ENCODE assay signal across 11 cellular contexts in the genomic region with DNA sequence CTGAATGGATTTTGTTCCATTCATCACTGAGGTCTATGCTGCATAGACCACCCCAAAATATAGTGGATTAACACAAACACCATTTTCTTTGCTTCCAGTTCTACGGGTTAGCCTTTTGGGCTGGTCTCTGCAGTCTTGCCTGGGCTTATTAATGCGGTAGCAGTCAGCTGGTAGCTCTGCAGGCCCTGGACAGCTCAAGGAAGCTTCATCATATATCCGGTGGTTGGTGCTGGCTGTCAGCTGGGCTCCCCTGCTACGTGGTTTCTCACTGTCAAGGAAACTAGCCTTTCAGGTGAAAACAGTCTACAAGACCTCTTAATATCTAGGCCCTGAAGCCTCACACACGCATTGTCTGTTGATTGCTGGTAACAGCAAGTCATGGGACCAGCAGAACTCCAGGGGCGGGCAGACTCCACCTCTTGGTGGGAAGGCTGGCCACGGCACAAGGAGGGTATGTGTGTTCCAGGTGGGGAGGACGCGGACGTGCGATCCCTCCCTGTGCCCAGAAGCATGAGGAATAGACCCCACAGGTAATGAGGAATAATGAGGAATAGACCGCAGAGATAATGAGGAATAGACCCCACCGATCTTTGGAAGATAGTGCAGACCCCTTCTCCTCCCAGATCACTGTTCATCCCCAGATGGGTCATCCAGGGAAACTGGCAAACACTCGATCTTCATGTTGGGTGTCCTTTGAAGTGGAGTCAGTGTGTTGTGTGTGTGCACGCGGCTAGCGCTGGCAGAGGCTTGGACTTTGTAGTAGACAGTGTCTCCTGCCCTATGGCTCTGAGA. TPM values are rescaled to one million over a fixed set of nuclear protein-coding genes. Genes with fewer than 3 reads are reported as not detected.
"Had no signal": no experiment of that assay in that cellular context is flagged by ENCODE, and none has a peak within 500 bp of the region (broad histone marks: within the 10 kb centered on the region; RNA-seq: fewer than 3 reads in every experiment).

No MANE protein-coding gene starts in this region.

- H3K4me1 Mint-ChIP-seq: activated T-helper 17 cell treated with anti-CD3 and anti-CD28 coated beads, Interleukin-2, amount 50 U/mL, for 72 hours; stimulated activated memory B cell treated with anti-CD40 and anti-IgM and Interleukin-4, amounts not matched to agents 10 μg/mL and 1 μg/mL and 100 μg/mL, for 72 hours had no signal

- H3K9me3 Mint-ChIP-seq: activated T-helper 17 cell treated with anti-CD3 and anti-CD28 coated beads, Interleukin-2, amount 50 U/mL, for 72 hours; stimulated activated memory B cell treated with anti-CD40 and anti-IgM and Interleukin-4, amounts not matched to agents 10 μg/mL and 1 μg/mL and 100 μg/mL, for 72 hours had no signal

- H3K36me3 Mint-ChIP-seq: stimulated activated memory B cell treated with anti-CD40 and anti-IgM and Interleukin-4, amounts not matched to agents 10 μg/mL and 1 μg/mL and 100 μg/mL, for 72 hours had no signal

- H3K9me3 ChIP-seq: lower lobe of right lung, uterus had no signal

- H3K4me3 Mint-ChIP-seq: activated T-helper 17 cell treated with anti-CD3 and anti-CD28 coated beads, Interleukin-2, amount 50 U/mL, for 72 hours; stimulated activated memory B cell treated with anti-CD40 and anti-IgM and Interleukin-4, amounts not matched to agents 10 μg/mL and 1 μg/mL and 100 μg/mL, for 72 hours had no signal

- H3K27ac Mint-ChIP-seq: activated T-helper 17 cell treated with anti-CD3 and anti-CD28 coated beads, Interleukin-2, amount 50 U/mL, for 72 hours; stimulated activated memory B cell treated with anti-CD40 and anti-IgM and Interleukin-4, amounts not matched to agents 10 μg/mL and 1 μg/mL and 100 μg/mL, for 72 hours had no signal

- ATAC-seq: activated T-helper 17 cell treated with anti-CD3 and anti-CD28 coated beads, Interleukin-2, amount 50 U/mL, for 72 hours; esophagus mucosa; lower lobe of right lung; stimulated activated memory B cell treated with anti-CD40 and anti-IgM and Interleukin-4, amounts not matched to agents 10 μg/mL and 1 μg/mL and 100 μg/mL, for 72 hours had no signal

- H3K27me3 Mint-ChIP-seq: activated T-helper 17 cell treated with anti-CD3 and anti-CD28 coated beads, Interleukin-2, amount 50 U/mL, for 72 hours; stimulated activated memory B cell treated with anti-CD40 and anti-IgM and Interleukin-4, amounts not matched to agents 10 μg/mL and 1 μg/mL and 100 μg/mL, for 72 hours had no signal

- H3K27ac ChIP-seq: lower lobe of right lung had no signal

- DNase-seq: activated CD4-positive, alpha-beta T cell treated with anti-CD3 and anti-CD28 coated beads, Interleukin-2, amount 50 U/mL, for 48 hours; activated naive CD4-positive, alpha-beta T cell treated with Interleukin-2 at 50 U/mL for 16 hours; aorta; hypothalamus; lower lobe of right lung; stimulated activated CD4-positive, alpha-beta T cell treated with anti-CD3 and anti-CD28 coated beads, Interleukin-12 subunit alpha, Interleukin-12 subunit beta, amount 100 ng/mL, for 4 hours; uterus had no signal

- H3K27me3 ChIP-seq: uterus had no signal

- H3K4me3 ChIP-seq: lower lobe of right lung, uterus had no signal

- H3K36me3 ChIP-seq: lower lobe of right lung, uterus had no signal

RNA-seq across cellular contexts. Expression of a gene that starts 13.3 kb away (rescaled TPM):
- total RNA-seq: T-helper 1 cell treated with Interleukin-12 subunit alpha and Interleukin-12 subunit beta and Interleukin-4 antibody, amounts not matched to agents 30 ng/mL and 1 ng/mL, for 36 hours had no signal
